ENCODE assay signal across 15 cellular contexts in genomic region chr12:92070054-92070863, GRCh38.
DNase-seq lines count a peak whose midpoint lies in the region; ATAC-seq and TF ChIP-seq lines count a peak whose summit lies in the region.
"Had no signal": no experiment of that assay in that cellular context is flagged by ENCODE, and none has a peak within 500 bp of the region (broad histone marks: within the 10 kb centered on the region; RNA-seq: fewer than 3 reads in every experiment).

No MANE protein-coding gene starts in this region.

- no peaks in the 10 kb centered on the region for H3K27me3 ChIP-seq in colonic mucosa
- H3K27me3 ChIP-seq: SJSA1 had no signal

- ATAC-seq in GM18861 (IDR thresholded peaks at IDR 0.05; ENCODE audit: unreplicated experiment) (peak; percentile 55), HG03066 (IDR thresholded peaks at IDR 0.05; ENCODE audit: low read depth, unreplicated experiment) (peak; percentile 55), GM21367 (IDR thresholded peaks at IDR 0.05; ENCODE audit: unreplicated experiment) (no peak)
- no peak for ATAC-seq in activated CD4-positive, alpha-beta T cell treated with anti-CD3 and anti-CD28 coated beads for 36 hours
- ATAC-seq: HCT116, K562 had no signal

- no peaks in the 10 kb centered on the region for H3K27me3 Mint-ChIP-seq in progenitor cell of endocrine pancreas
- no peaks in the 10 kb centered on the region for H3K27me3 Mint-ChIP-seq in activated CD4-positive, alpha-beta T cell treated with anti-CD3 and anti-CD28 coated beads for 36 hours
- H3K27me3 Mint-ChIP-seq: activated naive CD8-positive, alpha-beta T cell treated with anti-CD3 and anti-CD28 coated beads for 36 hours; CD4-positive, CD25-positive, alpha-beta regulatory T cell had no signal

- H3K9me3 Mint-ChIP-seq in progenitor cell of endocrine pancreas (ENCODE audit: low read depth), result peaks cover 11% of the 10 kb centered on the region
- H3K9me3 Mint-ChIP-seq in activated CD4-positive, alpha-beta T cell treated with anti-CD3 and anti-CD28 coated beads for 36 hours (ENCODE audit: low read depth), result peaks cover 11% of the 10 kb centered on the region
- H3K9me3 Mint-ChIP-seq: CD4-positive, CD25-positive, alpha-beta regulatory T cell had no signal

- intact Hi-C loops in colonic mucosa (cut with DNase I), result loop anchor here (5.0 kb wide), 1 partner anchor 72 kb away; no protein-coding TSS in a partner anchor
- intact Hi-C loops in activated CD4-positive, alpha-beta T cell treated with anti-CD3 and anti-CD28 coated beads for 36 hours (cut with DNase I, micrococcal nuclease), result no loop called here

- H3K4me1 ChIP-seq in colonic mucosa, result peaks cover 6% of the 10 kb centered on the region

- H3K4me3 ChIP-seq in colonic mucosa, result no peak overlapping the region
- H3K4me3 ChIP-seq: K562, SJSA1 had no signal

- DNase-seq in colonic mucosa (peak; percentile 74), progenitor cell of endocrine pancreas (ENCODE audit: low spot score, unreplicated experiment) (no peak), NCI-H82 (lab: John Stamatoyannopoulos, UW) (no peak), superior temporal gyrus (ENCODE audit: extremely low spot score) (no peak)
- no peak for DNase-seq in activated CD4-positive, alpha-beta T cell treated with anti-CD3 and anti-CD28 coated beads for 36 hours
- DNase-seq: activated CD4-positive, alpha-beta T cell treated with anti-CD3 and anti-CD28 coated beads, Interleukin-2, amount 50 U/mL, for 4 hours; activated naive CD8-positive, alpha-beta T cell treated with anti-CD3 and anti-CD28 coated beads for 36 hours; CD4-positive, CD25-positive, alpha-beta regulatory T cell; NCI-H226 had no signal

- H3K27ac ChIP-seq in colonic mucosa, result peak overlapping the region; percentile 72
- H3K27ac ChIP-seq: SJSA1 had no signal

- peaks cover 5% of the 10 kb centered on the region for H3K36me3 Mint-ChIP-seq in progenitor cell of endocrine pancreas (ENCODE audit: insufficient read depth)
- H3K36me3 Mint-ChIP-seq in activated CD4-positive, alpha-beta T cell treated with anti-CD3 and anti-CD28 coated beads for 36 hours (ENCODE audit: low read depth), result peaks cover 10% of the 10 kb centered on the region

- peak overlapping the region; percentile 92 for H3K27ac Mint-ChIP-seq in progenitor cell of endocrine pancreas
- H3K27ac Mint-ChIP-seq in activated CD4-positive, alpha-beta T cell treated with anti-CD3 and anti-CD28 coated beads for 36 hours, result no peak overlapping the region
- H3K27ac Mint-ChIP-seq: activated naive CD8-positive, alpha-beta T cell treated with anti-CD3 and anti-CD28 coated beads for 36 hours had no signal

- CTCF ChIA-PET in activated CD4-positive, alpha-beta T cell treated with anti-CD3 and anti-CD28 coated beads for 36 hours (lab: Charles Lee), result interaction anchor here (0.6 kb wide), 1 partner anchor 716 kb away, joined by 3 read pairs; no protein-coding TSS in a partner anchor

- peaks cover 42% of the 10 kb centered on the region for H3K4me1 Mint-ChIP-seq in progenitor cell of endocrine pancreas (ENCODE audit: low read depth)
- H3K4me1 Mint-ChIP-seq in activated CD4-positive, alpha-beta T cell treated with anti-CD3 and anti-CD28 coated beads for 36 hours, result peaks cover 37% of the 10 kb centered on the region

- no peaks in the 10 kb centered on the region for H3K9me3 ChIP-seq in colonic mucosa
- H3K9me3 ChIP-seq: SJSA1 had no signal

- POLR2A ChIA-PET in activated CD4-positive, alpha-beta T cell treated with anti-CD3 and anti-CD28 coated beads for 36 hours (lab: Charles Lee), result no interaction called here

- H3K36me3 ChIP-seq in colonic mucosa, result no peaks in the 10 kb centered on the region
- H3K36me3 ChIP-seq: SJSA1 had no signal

- no peak for TF ChIP-seq CTCF in colonic mucosa (IDR thresholded peaks at IDR 0.05)
- peak; percentile 22 for TF ChIP-seq CTCF in progenitor cell of endocrine pancreas (IDR thresholded peaks at IDR 0.05; ENCODE audit: unreplicated experiment)

- peak overlapping the region in 1 of 2 donors; percentile 65 for H3K9ac ChIP-seq in colonic mucosa (ENCODE audit: low read depth in 2 of 2, low read length in 2 of 2)

- peak overlapping the region; percentile 3 for H3K4me3 Mint-ChIP-seq in progenitor cell of endocrine pancreas (ENCODE audit: low read depth)
- H3K4me3 Mint-ChIP-seq in activated CD4-positive, alpha-beta T cell treated with anti-CD3 and anti-CD28 coated beads for 36 hours, result no peak overlapping the region
- H3K4me3 Mint-ChIP-seq: activated naive CD8-positive, alpha-beta T cell treated with anti-CD3 and anti-CD28 coated beads for 36 hours; CD4-positive, CD25-positive, alpha-beta regulatory T cell had no signal

Comparison
In these comparisons a context has a peak if more than half of its experiments do, and no peak if none do; other contexts are left out.
1. ATAC-seq: peak in GM18861 (single experiment) and HG03066 (single experiment); none in GM21367 (single experiment) and activated CD4-positive, alpha-beta T cell treated with anti-CD3 and anti-CD28 coated beads for 36 hours (single experiment).